Comparison of ENCODE assay signal across 8 cellular contexts in the genomic region with DNA sequence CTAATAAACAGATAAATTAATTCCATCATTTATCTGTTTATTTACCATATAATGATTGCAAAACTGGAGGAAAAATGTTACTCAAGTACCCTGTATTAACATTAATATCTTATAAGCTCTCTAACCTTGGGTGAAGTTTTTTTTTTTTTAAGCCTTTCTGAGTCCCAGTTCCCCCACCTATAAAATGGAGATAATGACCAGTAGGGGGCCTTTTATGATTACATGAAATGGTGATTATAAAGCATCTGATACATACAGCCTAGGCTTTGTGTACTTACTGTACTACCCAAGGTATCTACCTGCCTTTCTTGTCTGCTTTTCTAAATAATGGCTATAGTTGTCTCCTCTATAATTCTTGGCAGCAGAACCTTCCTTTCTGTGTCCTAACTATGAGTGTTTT. TPM values are rescaled to one million over a fixed set of nuclear protein-coding genes. Genes with fewer than 3 reads are reported as not detected.
DNase-seq lines count a peak whose midpoint lies in the region; ATAC-seq and TF ChIP-seq lines count a peak whose summit lies in the region.

No MANE protein-coding gene starts in this region.

- no peaks in the 10 kb centered on the region for H3K9me3 ChIP-seq in endodermal cell (ENCODE audit: control insufficient read depth, low read length)

- no peak overlapping the region for H3K4me3 Mint-ChIP-seq in endodermal cell
- no peak overlapping the region for H3K4me3 Mint-ChIP-seq in stimulated activated effector memory CD8-positive, alpha-beta T cell treated with anti-CD3 and anti-CD28 coated beads, Interleukin-12 subunit alpha, Interleukin-12 subunit beta, amount 100 ng/mL, for 72 hours

- H3K4me1 Mint-ChIP-seq in endodermal cell, result peaks cover 5% of the 10 kb centered on the region
- H3K4me1 Mint-ChIP-seq in stimulated activated effector memory CD8-positive, alpha-beta T cell treated with anti-CD3 and anti-CD28 coated beads, Interleukin-12 subunit alpha, Interleukin-12 subunit beta, amount 100 ng/mL, for 72 hours, result no peaks in the 10 kb centered on the region

- no peaks in the 10 kb centered on the region for H3K4me1 ChIP-seq in endodermal cell (ENCODE audit: control insufficient read depth, insufficient read depth, low read length)

- peak; percentile 52 for TF ChIP-seq CTCF in endodermal cell (conservative IDR thresholded peaks at IDR 0.05)
- no peak for TF ChIP-seq CTCF in omental fat pad (IDR thresholded peaks at IDR 0.05)

- no peak overlapping the region for H3K27ac Mint-ChIP-seq in endodermal cell
- H3K27ac Mint-ChIP-seq in stimulated activated effector memory CD8-positive, alpha-beta T cell treated with anti-CD3 and anti-CD28 coated beads, Interleukin-12 subunit alpha, Interleukin-12 subunit beta, amount 100 ng/mL, for 72 hours, result no peak overlapping the region

- peak; percentile 45 for DNase-seq in SIG-M5 treated with dmso at 0.1 percent for 504 hours (lab: John Stamatoyannopoulos, UW; ENCODE audit: unreplicated experiment)
- no peak for DNase-seq in SIG-M5 (lab: John Stamatoyannopoulos, UW)
- DNase-seq in NCI-H2227 treated with DMSO at 0.1 percent for 48 hours (lab: John Stamatoyannopoulos, UW), result peak; percentile 1
- no peak for DNase-seq in endodermal cell
- DNase-seq in stimulated activated effector memory CD8-positive, alpha-beta T cell treated with anti-CD3 and anti-CD28 coated beads, Interleukin-12 subunit alpha, Interleukin-12 subunit beta, amount 100 ng/mL, for 72 hours (ENCODE audit: low spot score in 2 of 2), result no peak
- no peak for DNase-seq in omental fat pad (ENCODE audit: low spot score)

- H3K27me3 ChIP-seq in endodermal cell (ENCODE audit: control insufficient read depth, insufficient read depth, low read length, poor library complexity, severe bottlenecking), result peaks cover 6% of the 10 kb centered on the region

- no peak overlapping the region for H3K4me3 ChIP-seq in endodermal cell (ENCODE audit: low read length)

- no peaks in the 10 kb centered on the region for H3K36me3 ChIP-seq in endodermal cell (ENCODE audit: control insufficient read depth, insufficient read depth, low read length)

- no peaks in the 10 kb centered on the region for H3K9me3 Mint-ChIP-seq in endodermal cell
- H3K9me3 Mint-ChIP-seq in stimulated activated effector memory CD8-positive, alpha-beta T cell treated with anti-CD3 and anti-CD28 coated beads, Interleukin-12 subunit alpha, Interleukin-12 subunit beta, amount 100 ng/mL, for 72 hours, result no peaks in the 10 kb centered on the region

- H3K27ac ChIP-seq in endodermal cell (ENCODE audit: low read depth, low read length), result no peak overlapping the region

- ATAC-seq in stimulated activated effector memory CD8-positive, alpha-beta T cell treated with anti-CD3 and anti-CD28 coated beads, Interleukin-12 subunit alpha, Interleukin-12 subunit beta, amount 100 ng/mL, for 72 hours, result peak; percentile 63
- ATAC-seq in GM21390 (IDR thresholded peaks at IDR 0.05; ENCODE audit: unreplicated experiment) (no peak), HG03457 (IDR thresholded peaks at IDR 0.05; ENCODE audit: unreplicated experiment) (no peak), omental fat pad (ENCODE audit: low FRiP score) (no peak)

- H3K27me3 Mint-ChIP-seq in endodermal cell (ENCODE audit: insufficient read depth), result peaks cover 4% of the 10 kb centered on the region

- H3K36me3 Mint-ChIP-seq in endodermal cell (ENCODE audit: low read depth), result no peaks in the 10 kb centered on the region
- H3K36me3 Mint-ChIP-seq in stimulated activated effector memory CD8-positive, alpha-beta T cell treated with anti-CD3 and anti-CD28 coated beads, Interleukin-12 subunit alpha, Interleukin-12 subunit beta, amount 100 ng/mL, for 72 hours, result no peaks in the 10 kb centered on the region

- no peak overlapping the region for H3K9ac ChIP-seq in endodermal cell (ENCODE audit: extremely low read depth, low read length, poor library complexity, severe bottlenecking)

RNA-seq across cellular contexts. Expression of a gene that starts 22.6 kb away (rescaled TPM):
- under 1 TPM in 1 of 2 donors, not detected in 1; 0.73 TPM for total RNA-seq in endodermal cell
- 0.50 TPM for polyA plus RNA-seq in endodermal cell (2013, experiment 1 of 2)
- polyA plus RNA-seq in endodermal cell (2013, experiment 2 of 2), result 0.54 TPM
- 1 to 10 TPM in 2 of 4 donors, under 1 TPM in 1, not detected in 1; 0.84 to 2.8 (median 1.0) TPM for total RNA-seq in omental fat pad

RNA-seq across cellular contexts. Expression of a gene that starts 22.6 kb away (rescaled TPM):
- total RNA-seq in endodermal cell (1 to 10 TPM; 1.2 to 1.3 TPM), omental fat pad (under 1 TPM in 2 of 4 donors, not detected in 2; 0.24 to 0.93 TPM)
- polyA plus RNA-seq in endodermal cell (2013, experiment 1 of 2), result 1.5 TPM
- 1.7 TPM for polyA plus RNA-seq in endodermal cell (2013, experiment 2 of 2)

RNA-seq across cellular contexts. Expression of a gene that starts 44.1 kb away (rescaled TPM):
- total RNA-seq in endodermal cell (under 1 TPM; 0.64 to 0.73 TPM), omental fat pad (10 to 100 TPM in 2 of 4 donors, 1 to 10 TPM in 2; 1.0 to 24.9 (median 8.9) TPM)
- polyA plus RNA-seq in endodermal cell (2013, experiment 1 of 2), result 29.7 TPM
- polyA plus RNA-seq in endodermal cell (2013, experiment 2 of 2), result 19.5 TPM

Comparison
In these comparisons a context has a peak if more than half of its experiments do, and no peak if none do; other contexts are left out.
1. DNase-seq: peak in SIG-M5 treated with dmso at 0.1 percent for 504 hours (single experiment) and NCI-H2227 treated with DMSO at 0.1 percent for 48 hours (single experiment); none in SIG-M5 (single experiment), endodermal cell (single experiment), stimulated activated effector memory CD8-positive, alpha-beta T cell treated with anti-CD3 and anti-CD28 coated beads, Interleukin-12 subunit alpha, Interleukin-12 subunit beta, amount 100 ng/mL, for 72 hours (0 of 2) and omental fat pad (single experiment).